In the genomic region with DNA sequence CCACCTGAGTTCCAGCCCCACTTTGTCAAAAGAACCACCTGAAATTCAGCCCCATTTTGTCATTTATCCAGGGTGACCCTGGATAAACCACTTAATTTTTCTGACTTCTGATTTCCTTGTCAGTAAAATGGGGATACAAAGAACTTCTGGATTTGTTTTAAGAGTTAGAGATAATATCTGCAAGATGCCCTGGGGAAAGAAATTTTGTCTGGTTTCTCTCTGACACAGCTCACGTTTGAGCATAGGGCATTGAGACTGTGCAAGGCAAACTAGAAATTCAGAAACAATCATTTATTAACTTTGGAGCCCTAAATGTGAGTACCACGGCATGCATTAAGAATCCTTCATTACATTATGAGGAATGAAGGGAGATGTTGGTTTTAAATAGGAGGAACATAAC, we compare ENCODE assay signal across 10 cellular contexts. TPM values are rescaled to one million over a fixed set of nuclear protein-coding genes. Genes with fewer than 3 reads are reported as not detected.
"Had no signal": no experiment of that assay in that cellular context is flagged by ENCODE, and none has a peak within 500 bp of the region (broad histone marks: within the 10 kb centered on the region; RNA-seq: fewer than 3 reads in every experiment).

No MANE protein-coding gene starts in this region.

- H3K27me3 Mint-ChIP-seq: IgD-negative memory B cell had no signal

- H3K4me3 ChIP-seq: HAP-1 had no signal

- ATAC-seq: HCT116, HepG2 had no signal

- H3K4me2 ChIP-seq: KMS-11 had no signal

- DNase-seq: GOT3, H7, HFFc6, KBM-7 had no signal

- H3K36me3 ChIP-seq: HAP-1 had no signal

- H3K27ac ChIP-seq: HL-60, KMS-11 had no signal

- H3K4me3 Mint-ChIP-seq: HFFc6, IgD-negative memory B cell had no signal

- H3K27ac Mint-ChIP-seq: HFFc6, IgD-negative memory B cell had no signal

- H3K9ac ChIP-seq: KMS-11 had no signal

RNA-seq across cellular contexts. Expression of a gene that starts 37.2 kb away (rescaled TPM):
- polyA plus RNA-seq: IgD-negative memory B cell had no signal
